ENCODE assay signal across 9 cellular contexts in the genomic region with DNA sequence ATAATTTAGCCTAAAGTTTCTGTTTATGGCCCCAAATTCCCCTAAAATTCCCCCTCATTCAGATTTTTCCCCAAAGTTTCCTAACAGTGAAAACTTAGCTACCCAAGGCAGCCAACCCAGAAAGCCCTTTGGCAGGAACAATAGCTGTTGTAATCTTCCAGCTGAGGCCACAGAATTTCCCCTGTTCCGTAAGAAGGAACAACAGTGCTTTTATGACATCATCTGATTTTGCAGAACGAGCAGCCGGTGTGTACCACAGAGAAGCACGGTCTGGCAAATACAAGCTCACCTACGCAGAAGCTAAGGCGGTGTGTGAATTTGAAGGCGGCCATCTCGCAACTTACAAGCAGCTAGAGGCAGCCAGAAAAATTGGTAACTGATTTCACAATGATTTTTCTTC. TPM values are rescaled to one million over a fixed set of nuclear protein-coding genes. Genes with fewer than 3 reads are reported as not detected.
DNase-seq lines count a peak whose midpoint lies in the region; ATAC-seq, FAIRE-seq and TF ChIP-seq lines count a peak whose summit lies in the region.
"Had no signal": no experiment of that assay in that cellular context is flagged by ENCODE, and none has a peak within 500 bp of the region (broad histone marks: within the 10 kb centered on the region; RNA-seq: fewer than 3 reads in every experiment).

No MANE protein-coding gene starts in this region.

- POLR2A ChIA-PET in naive thymus-derived CD8-positive, alpha-beta T cell (lab: Charles Lee), result no interaction called here

- H3K4me1 Mint-ChIP-seq in activated T-cell treated with anti-CD3 and anti-CD28 coated beads, Interleukin-2, amount 50 U/mL, for 24 hours (ENCODE audit: low read depth), result peaks cover 2% of the 10 kb centered on the region
- no peaks in the 10 kb centered on the region for H3K4me1 Mint-ChIP-seq in naive thymus-derived CD8-positive, alpha-beta T cell

- TF ChIP-seq CTCF in D721Med (IDR thresholded peaks at IDR 0.05; ENCODE audit: insufficient read depth, missing control alignments), result no peak

- DNase-seq in GM12892 (ENCODE audit: insufficient read length), result peak; percentile 19
- DNase-seq in amniotic epithelial cell (ENCODE audit: low read depth), result peak; percentile 53
- DNase-seq in midbrain (lab: John Stamatoyannopoulos, UW), result peak; percentile 78
- no peak for DNase-seq in D721Med (ENCODE audit: insufficient read length, low spot score)
- no peak for DNase-seq in activated T-cell treated with anti-CD3 and anti-CD28 coated beads, Interleukin-2, amount 50 U/mL, for 24 hours
- DNase-seq in naive thymus-derived CD8-positive, alpha-beta T cell, result no peak
- DNase-seq in NCI-H2171 (lab: John Stamatoyannopoulos, UW), result no peak

- no peaks in the 10 kb centered on the region for H3K9me3 Mint-ChIP-seq in activated T-cell treated with anti-CD3 and anti-CD28 coated beads, Interleukin-2, amount 50 U/mL, for 24 hours
- H3K9me3 Mint-ChIP-seq in naive thymus-derived CD8-positive, alpha-beta T cell, result peaks cover 0 to 5% (median 0%) of the 10 kb centered on the region in 9 donors

- ATAC-seq in HG02885 (IDR thresholded peaks at IDR 0.05; ENCODE audit: poor library complexity, unreplicated experiment), result peak; percentile 89
- no peak for ATAC-seq in naive thymus-derived CD8-positive, alpha-beta T cell

- no peak overlapping the region for H3K4me3 Mint-ChIP-seq in activated T-cell treated with anti-CD3 and anti-CD28 coated beads, Interleukin-2, amount 50 U/mL, for 24 hours
- no peak overlapping the region for H3K4me3 Mint-ChIP-seq in naive thymus-derived CD8-positive, alpha-beta T cell

- H3K27ac Mint-ChIP-seq in activated T-cell treated with anti-CD3 and anti-CD28 coated beads, Interleukin-2, amount 50 U/mL, for 24 hours, result no peak overlapping the region
- peak overlapping the region in 1 of 10 donors; percentile 33 for H3K27ac Mint-ChIP-seq in naive thymus-derived CD8-positive, alpha-beta T cell

- H3K36me3 Mint-ChIP-seq in activated T-cell treated with anti-CD3 and anti-CD28 coated beads, Interleukin-2, amount 50 U/mL, for 24 hours (ENCODE audit: low read depth), result no peaks in the 10 kb centered on the region
- H3K36me3 Mint-ChIP-seq in naive thymus-derived CD8-positive, alpha-beta T cell, result no peaks in the 10 kb centered on the region

- TF ChIP-seq POLR2A in GM12892 (IDR thresholded peaks at IDR 0.05; ENCODE audit: low read depth, low read length), result peak; percentile 56; the same call in 1 of the 2 replicates

- FAIRE-seq in GM12892 (lab: Jason Lieb, UNC) (peak; percentile 96), D721Med (lab: Jason Lieb, UNC) (no peak)

- peaks cover 3% of the 10 kb centered on the region for H3K27me3 Mint-ChIP-seq in activated T-cell treated with anti-CD3 and anti-CD28 coated beads, Interleukin-2, amount 50 U/mL, for 24 hours
- peaks cover 0 to 8% (median 0%) of the 10 kb centered on the region in 5 donors for H3K27me3 Mint-ChIP-seq in naive thymus-derived CD8-positive, alpha-beta T cell

RNA-seq across cellular contexts. Expression of gene TNFAIP6, which starts 6.3 kb away (rescaled TPM):
- 3.4 TPM for polyA plus RNA-seq in GM12892 (2012; ENCODE audit: missing spikeins)
- not detected for total RNA-seq in naive thymus-derived CD8-positive, alpha-beta T cell
- polyA plus RNA-seq in naive thymus-derived CD8-positive, alpha-beta T cell, result not detected
- total RNA-seq: T-helper 1 cell treated with Interleukin-12 subunit alpha and Interleukin-12 subunit beta and Interleukin-4 antibody, amounts not matched to agents 30 ng/mL and 1 ng/mL, for 36 hours had no signal

RNA-seq across cellular contexts. Expression of gene RIF1, which starts 46.0 kb away (rescaled TPM):
- 21.9 TPM for polyA plus RNA-seq in GM12892 (2012; ENCODE audit: missing spikeins)
- total RNA-seq in naive thymus-derived CD8-positive, alpha-beta T cell, result 10 to 100 TPM; 56.0 to 69.4 TPM
- polyA plus RNA-seq in naive thymus-derived CD8-positive, alpha-beta T cell, result 10 to 100 TPM; 24.0 to 31.5 (median 27.4) TPM

Comparison
In these comparisons a context has a peak if more than half of its experiments do, and no peak if none do; other contexts are left out.
1. DNase-seq: peak in GM12892 (single experiment), amniotic epithelial cell (single experiment) and midbrain (single experiment); none in D721Med (single experiment), activated T-cell treated with anti-CD3 and anti-CD28 coated beads, Interleukin-2, amount 50 U/mL, for 24 hours (single experiment), naive thymus-derived CD8-positive, alpha-beta T cell (0 of 10) and NCI-H2171 (single experiment).